Comparison of ENCODE assay signal across 18 cellular contexts in genomic region chr3:146517684-146518435, GRCh38. TPM values are rescaled to one million over a fixed set of nuclear protein-coding genes. Genes with fewer than 3 reads are reported as not detected.
DNase-seq lines count a peak whose midpoint lies in the region; ATAC-seq, FAIRE-seq and TF ChIP-seq lines count a peak whose summit lies in the region.
"Had no signal": no experiment of that assay in that cellular context is flagged by ENCODE, and none has a peak within 500 bp of the region (broad histone marks: within the 10 kb centered on the region; RNA-seq: fewer than 3 reads in every experiment).

No MANE protein-coding gene starts in this region.

- H3K9me3 ChIP-seq in pancreas, result no peaks in the 10 kb centered on the region
- no peaks in the 10 kb centered on the region for H3K9me3 ChIP-seq in Peyer's patch
- H3K9me3 ChIP-seq: breast epithelium, gastroesophageal sphincter had no signal

- no peak for FAIRE-seq in pancreas (lab: Jason Lieb, UNC)
- FAIRE-seq: keratinocyte had no signal

- ATAC-seq in foreskin keratinocyte (peak; percentile 31), pancreas (peak; percentile 89 to 96 (median 94))
- ATAC-seq: gastroesophageal sphincter had no signal

- H3K27me3 ChIP-seq in foreskin keratinocyte (no peaks in the 10 kb centered on the region), pancreas (no peaks in the 10 kb centered on the region), Peyer's patch (no peaks in the 10 kb centered on the region)
- H3K27me3 ChIP-seq: breast epithelium, gastroesophageal sphincter had no signal

- DNase-seq in NCI-H1417 (lab: John Stamatoyannopoulos, UW) (peak in 2 of 3 experiments; percentile 17 to 53), NCI-H1417 treated with DMSO at 0.1 percent for 48 hours (lab: John Stamatoyannopoulos, UW) (no peak), NCI-H510A (lab: John Stamatoyannopoulos, UW) (peak; percentile 61), foreskin keratinocyte (no peak), pancreas (peak in 2 of 6 donors; percentile 32 to 34), Peyer's patch (no peak), head of caudate nucleus (no peak)
- DNase-seq in stimulated activated CD4-positive, alpha-beta T cell treated with anti-CD3 and anti-CD28 coated beads, Interleukin-2, amount 100 ng/mL, for 48 hours, result no peak
- DNase-seq: 8988T; activated naive CD4-positive, alpha-beta T cell treated with Interleukin-2 at 50 U/mL for 16 hours; GOT3; NCI-H187 treated with DMSO at 0.1 percent for 48 hours; stimulated activated naive CD4-positive, alpha-beta T cell; WERI-Rb-1 had no signal

- peaks cover 0 to 5% (median 0%) of the 10 kb centered on the region in 3 donors for H3K36me3 ChIP-seq in pancreas
- peaks cover 0 to 31% (median 0%) of the 10 kb centered on the region in 3 donors for H3K36me3 ChIP-seq in Peyer's patch
- H3K36me3 ChIP-seq: breast epithelium, WERI-Rb-1 had no signal

- H3K4me3 ChIP-seq in pancreas, result no peak overlapping the region
- no peak overlapping the region for H3K4me3 ChIP-seq in Peyer's patch
- H3K4me3 ChIP-seq: breast epithelium, gastroesophageal sphincter had no signal

- TF ChIP-seq CTCF in foreskin keratinocyte (conservative IDR thresholded peaks at IDR 0.05) (no peak), pancreas (IDR thresholded peaks at IDR 0.05) (no peak), Peyer's patch (IDR thresholded peaks at IDR 0.05) (no peak)

- whole genome bisulfite sequencing in pancreas, 2 donors, result 41 to 46% methylated on average over 4 of the region's 4 CpGs

- no peak for TF ChIP-seq POLR2A in Peyer's patch (IDR thresholded peaks at IDR 0.05)

- intact Hi-C loops in pancreas (cut with DNase I) (no loop called here), head of caudate nucleus (cut with DNase I) (no loop called here)

- H3K4me1 ChIP-seq in foreskin keratinocyte (no peaks in the 10 kb centered on the region), pancreas (peaks cover under 1 to 29% (median 22%) of the 10 kb centered on the region in 3 donors), Peyer's patch (no peaks in the 10 kb centered on the region)
- H3K4me1 ChIP-seq: breast epithelium had no signal

- no peak overlapping the region for H3K27ac ChIP-seq in foreskin keratinocyte
- H3K27ac ChIP-seq in pancreas, result peak overlapping the region in 2 of 4 donors; percentile 44 to 62
- peak overlapping the region in 1 of 4 donors; percentile 33 for H3K27ac ChIP-seq in Peyer's patch
- H3K27ac ChIP-seq: breast epithelium, gastroesophageal sphincter, WERI-Rb-1 had no signal

RNA-seq across cellular contexts. Expression of gene PLSCR1, which starts 26.5 kb away (rescaled TPM):
- total RNA-seq in foreskin keratinocyte, result 147 and 160 TPM in 2 replicates
- polyA plus RNA-seq in foreskin keratinocyte, result 86.7 and 98.0 TPM in 2 replicates
- total RNA-seq in pancreas, result 100 to 1,000 TPM in 1 of 6 donors, 10 to 100 TPM in 5; 35.0 to 117 (median 40.7) TPM
- polyA plus RNA-seq in pancreas, result 10 to 100 TPM; 23.8 to 46.8 TPM
- total RNA-seq in Peyer's patch, result 10 to 100 TPM; 80.7 to 93.2 (median 86.6) TPM

RNA-seq across cellular contexts. Expression of gene PLSCR2, which starts 48.5 kb away (rescaled TPM):
- not detected in 2 replicates for total RNA-seq in foreskin keratinocyte
- not detected in 2 replicates for polyA plus RNA-seq in foreskin keratinocyte
- total RNA-seq in pancreas, result 1 to 10 TPM in 1 of 6 donors, under 1 TPM in 5; 0.35 to 1.2 (median 0.72) TPM
- under 1 TPM; 0.30 to 0.77 TPM for polyA plus RNA-seq in pancreas
- not detected for total RNA-seq in Peyer's patch
- total RNA-seq: OCI-LY7 had no signal
- polyA plus RNA-seq: keratinocyte had no signal

Comparison
In these comparisons a context has a peak if more than half of its experiments do, and no peak if none do; other contexts are left out.
1. DNase-seq: peak in NCI-H1417 (2 of 3) and NCI-H510A (single experiment); none in NCI-H1417 treated with DMSO at 0.1 percent for 48 hours (single experiment), foreskin keratinocyte (0 of 2), Peyer's patch (0 of 3), head of caudate nucleus (0 of 42) and stimulated activated CD4-positive, alpha-beta T cell treated with anti-CD3 and anti-CD28 coated beads, Interleukin-2, amount 100 ng/mL, for 48 hours (0 of 2).